Comparison of ENCODE assay signal across 12 cellular contexts in the genomic region with DNA sequence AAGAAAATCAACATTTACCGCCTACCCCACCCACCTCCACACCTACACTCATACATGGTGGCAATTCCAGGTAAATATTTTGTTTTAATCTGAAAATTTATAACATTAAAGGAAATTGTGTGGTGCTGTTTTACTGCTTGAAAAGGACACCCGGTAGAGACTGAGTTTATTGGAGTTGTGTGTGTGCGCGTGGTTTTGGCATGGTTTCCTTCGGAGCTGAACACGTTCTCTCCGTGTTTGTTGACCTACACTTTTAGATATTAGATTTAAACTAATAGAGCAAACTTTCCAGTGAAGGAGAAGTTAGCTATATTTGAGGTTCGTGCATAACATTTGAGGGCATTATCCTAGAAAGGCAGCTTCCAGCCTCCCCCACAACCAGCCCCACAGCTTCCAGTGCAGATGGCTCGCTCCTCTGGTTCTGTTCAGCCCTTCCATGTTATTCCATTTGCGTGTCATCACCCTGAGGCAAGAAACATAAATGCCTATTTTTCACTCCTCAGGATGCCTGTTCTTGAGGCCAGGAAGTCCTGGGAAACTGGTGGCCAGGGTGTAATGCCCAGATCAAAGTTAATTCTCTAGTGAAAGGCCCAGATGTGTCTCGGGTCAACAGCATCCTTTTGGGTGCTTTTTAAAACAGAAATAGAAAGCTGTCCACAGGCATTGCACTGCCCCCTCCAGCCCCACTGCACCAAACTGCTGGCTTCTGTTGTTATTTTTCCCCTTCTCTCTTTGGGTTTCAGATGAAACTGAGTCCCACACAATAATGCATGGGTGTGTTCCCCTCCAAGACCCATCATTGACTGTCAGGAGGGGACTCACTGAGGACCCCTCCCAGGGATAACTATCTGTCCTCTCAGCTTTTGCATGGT.
A peak's percentile ranks its signal among the peaks of the same experiment; 100 is the strongest.
DNase-seq lines count a peak whose midpoint lies in the region; ATAC-seq and TF ChIP-seq lines count a peak whose summit lies in the region.
"Had no signal": no experiment of that assay in that cellular context is flagged by ENCODE, and none has a peak within 500 bp of the region (broad histone marks: within the 10 kb centered on the region; RNA-seq: fewer than 3 reads in every experiment).

No MANE protein-coding gene starts in this region.

- H3K4me1 ChIP-seq in prostate gland (replicated peaks) = no peaks in the 10 kb centered on the region
- H3K4me1 ChIP-seq: right atrium auricular region had no signal

- no peaks in the 10 kb centered on the region for H3K4me1 Mint-ChIP-seq in MCF 10A (ENCODE audit: insufficient read depth, unreplicated experiment)

- H3K9me3 Mint-ChIP-seq in MCF 10A (ENCODE audit: unreplicated experiment) = no peaks in the 10 kb centered on the region
- H3K9me3 Mint-ChIP-seq: GM23338 had no signal

- peak overlapping the region in 1 of 2 donors; percentile 42 for H3K27ac ChIP-seq in prostate gland
- H3K27ac ChIP-seq: right atrium auricular region had no signal

- CTCF ChIA-PET in MCF 10A (lab: Yijun Ruan, JAX) = interaction anchor here (0.6 to 1.4 kb wide), 2 partner anchors 29 to 249 kb away, joined by 3 read pairs; no protein-coding TSS in a partner anchor

- H3K4me3 Mint-ChIP-seq in MCF 10A (ENCODE audit: unreplicated experiment) = no peak overlapping the region
- H3K4me3 Mint-ChIP-seq: activated T-cell treated with anti-CD3 and anti-CD28 coated beads, Interleukin-2, amount 50 U/mL, for 72 hours; GM23338 had no signal

- POLR2A ChIA-PET in MCF 10A (lab: Yijun Ruan, JAX) = no interaction called here

- no peak overlapping the region for H3K27ac Mint-ChIP-seq in MCF 10A (ENCODE audit: low read depth, unreplicated experiment)
- H3K27ac Mint-ChIP-seq: GM23338 had no signal

- intact Hi-C loops in prostate gland (cut with DNase I) = no loop called here
- intact Hi-C loops in MCF 10A (cut with micrococcal nuclease) = no loop called here

- peaks cover 7% of the 10 kb centered on the region for H3K36me3 Mint-ChIP-seq in MCF 10A (ENCODE audit: insufficient read depth, unreplicated experiment)

- H3K9me3 ChIP-seq in prostate gland = no peaks in the 10 kb centered on the region
- H3K9me3 ChIP-seq: right atrium auricular region had no signal

- no TSS peak for BruUV-seq in MCF 10A (replicated peaks; lab: Mats Ljungman, UMichigan)

- no peak for TF ChIP-seq POLR2A in prostate gland (IDR thresholded peaks at IDR 0.05)

- no peak for TF ChIP-seq CTCF in prostate gland (IDR thresholded peaks at IDR 0.05)
- no peak for TF ChIP-seq CTCF in MCF 10A (IDR thresholded peaks at IDR 0.05; ENCODE audit: unreplicated experiment)

- no peaks in the 10 kb centered on the region for H3K27me3 Mint-ChIP-seq in MCF 10A (ENCODE audit: insufficient read depth, unreplicated experiment)

- DNase-seq in RPMI7951 (ENCODE audit: low read depth) (peak; percentile 93), prostate gland (ENCODE audit: low spot score) (peak; percentile 54), C1 segment of cervical spinal cord (lab: John Stamatoyannopoulos, UW) (no peak), MCF 10A (ENCODE audit: unreplicated experiment) (no peak)
- DNase-seq: activated T-cell treated with anti-CD3 and anti-CD28 coated beads, Interleukin-2, amount 50 U/mL, for 72 hours; NCI-H1105 treated with DMSO at 0.1 percent for 48 hours had no signal

- WGBS in prostate gland = 54% methylated on average over 11 of the region's 11 CpGs

- no peaks in the 10 kb centered on the region for H3K27me3 ChIP-seq in prostate gland (replicated peaks; ENCODE audit: insufficient read depth)
- H3K27me3 ChIP-seq: right atrium auricular region had no signal

- H3K36me3 ChIP-seq in prostate gland = no peaks in the 10 kb centered on the region
- H3K36me3 ChIP-seq: right atrium auricular region had no signal

- ATAC-seq in GM19025 (IDR thresholded peaks at IDR 0.05; ENCODE audit: low read depth, unreplicated experiment) (peak; percentile 28), HG02763 (IDR thresholded peaks at IDR 0.05; ENCODE audit: unreplicated experiment) (peak; percentile 34), GM19328 (IDR thresholded peaks at IDR 0.05; ENCODE audit: unreplicated experiment) (no peak), HG02840 (IDR thresholded peaks at IDR 0.05; ENCODE audit: low FRiP score, unreplicated experiment) (no peak)
- ATAC-seq: activated T-cell treated with anti-CD3 and anti-CD28 coated beads, Interleukin-2, amount 50 U/mL, for 72 hours; GM23338 had no signal

- H3K4me3 ChIP-seq in prostate gland = no peak overlapping the region
- H3K4me3 ChIP-seq: GM23338, right atrium auricular region had no signal

Comparison
In these comparisons a context has a peak if more than half of its experiments do, and no peak if none do; other contexts are left out.
1. ATAC-seq: peak in GM19025 (single experiment) and HG02763 (single experiment); none in GM19328 (single experiment) and HG02840 (single experiment).
2. DNase-seq: peak in RPMI7951 (single experiment) and prostate gland (single experiment); none in C1 segment of cervical spinal cord (0 of 14) and MCF 10A (single experiment).